ENCODE assay signal across 8 cellular contexts in genomic region chr16:2475413-2476344, GRCh38. TPM values are rescaled to one million over a fixed set of nuclear protein-coding genes. Genes with fewer than 3 reads are reported as not detected.
DNase-seq lines count a peak whose midpoint lies in the region; ATAC-seq and TF ChIP-seq lines count a peak whose summit lies in the region.

No MANE protein-coding gene starts in this region.

- CTCF ChIA-PET in Calu3 (lab: Charles Lee), result no interaction called here
- CTCF ChIA-PET in naive thymus-derived CD4-positive, alpha-beta T cell (lab: Charles Lee), result interaction anchor here (0.8 kb wide), 1 partner anchor 11 kb away, joined by 3 read pairs; no protein-coding TSS in a partner anchor

- no peaks in the 10 kb centered on the region for H3K9me3 ChIP-seq in T-helper 17 cell (ENCODE audit: control insufficient read depth, low read length, poor library complexity, severe bottlenecking)
- H3K9me3 ChIP-seq in naive thymus-derived CD4-positive, alpha-beta T cell (ENCODE audit: control insufficient read depth in 2 of 3, low read length in 3 of 3), result no peaks in the 10 kb centered on the region

- H3K9me3 Mint-ChIP-seq in Calu3 (ENCODE audit: low read depth, unreplicated experiment), result no peaks in the 10 kb centered on the region
- H3K9me3 Mint-ChIP-seq in naive thymus-derived CD4-positive, alpha-beta T cell, result no peaks in the 10 kb centered on the region

- BruUV-seq in Calu3 (replicated peaks; lab: Mats Ljungman, UMichigan), result no TSS peak

- peak overlapping the region; percentile 35 for H3K27ac ChIP-seq in naive thymus-derived CD4-positive, alpha-beta T cell (ENCODE audit: low read depth, low read length)

- DNase-seq in Calu3 (peak; percentile 63), T-helper 17 cell (no peak), dermis blood vessel endothelial cell (peak; percentile 13), putamen (ENCODE audit: low spot score) (no peak)
- DNase-seq in naive thymus-derived CD4-positive, alpha-beta T cell, result peak in 3 of 9 donors; percentile 27 to 35 (median 35)

- H3K36me3 Mint-ChIP-seq in Calu3 (ENCODE audit: insufficient read depth, unreplicated experiment) (peaks cover 32% of the 10 kb centered on the region), T-helper 17 cell (ENCODE audit: low read depth) (no peaks in the 10 kb centered on the region)
- peaks cover 0 to 1% (median 0%) of the 10 kb centered on the region in 5 donors for H3K36me3 Mint-ChIP-seq in naive thymus-derived CD4-positive, alpha-beta T cell

- TF ChIP-seq CTCF in Calu3 (IDR thresholded peaks at IDR 0.05; ENCODE audit: unreplicated experiment), result no peak

- POLR2A ChIA-PET in naive thymus-derived CD4-positive, alpha-beta T cell (lab: Charles Lee), result no interaction called here

- H3K27ac Mint-ChIP-seq in Calu3 (ENCODE audit: unreplicated experiment), result no peak overlapping the region
- H3K27ac Mint-ChIP-seq in T-helper 17 cell, result no peak overlapping the region
- peak overlapping the region in 1 of 9 donors; percentile 48 for H3K27ac Mint-ChIP-seq in naive thymus-derived CD4-positive, alpha-beta T cell

- H3K4me3 Mint-ChIP-seq in Calu3 (ENCODE audit: low read depth, unreplicated experiment), result peak overlapping the region; percentile 79
- H3K4me3 Mint-ChIP-seq in T-helper 17 cell, result peak overlapping the region; percentile 72
- peak overlapping the region; percentile 61 to 81 (median 68) for H3K4me3 Mint-ChIP-seq in naive thymus-derived CD4-positive, alpha-beta T cell

- H3K4me1 Mint-ChIP-seq in Calu3 (ENCODE audit: low read depth, unreplicated experiment) (peaks cover 28% of the 10 kb centered on the region), T-helper 17 cell (peaks cover 25% of the 10 kb centered on the region)
- peaks cover 13 to 36% (median 16%) of the 10 kb centered on the region in 7 donors for H3K4me1 Mint-ChIP-seq in naive thymus-derived CD4-positive, alpha-beta T cell

- intact Hi-C loops in Calu3 (cut with micrococcal nuclease; ENCODE audit: unreplicated experiment), result no loop called here
- intact Hi-C loops in naive thymus-derived CD4-positive, alpha-beta T cell (cut with micrococcal nuclease), result loop anchor here in 1 of 2 donors (1.0 kb wide), 1 partner anchor 15 kb away; the partner anchor contains the start of gene TEDC2

- ATAC-seq in HG02642 (IDR thresholded peaks at IDR 0.05; ENCODE audit: poor library complexity, unreplicated experiment), result peak; percentile 7
- ATAC-seq in T-helper 17 cell, result peak; percentile 53
- ATAC-seq in naive thymus-derived CD4-positive, alpha-beta T cell, result peak; percentile 49
- no peak for ATAC-seq in HG02623 (IDR thresholded peaks at IDR 0.05; ENCODE audit: unreplicated experiment)
- ATAC-seq in GM21786 (IDR thresholded peaks at IDR 0.05; ENCODE audit: unreplicated experiment), result no peak

- H3K27me3 ChIP-seq in naive thymus-derived CD4-positive, alpha-beta T cell (ENCODE audit: control insufficient read depth in 2 of 2, insufficient read depth in 2 of 2, low read length in 2 of 2), result peaks cover 4 to 9% of the 10 kb centered on the region in 2 donors

- H3K36me3 ChIP-seq in naive thymus-derived CD4-positive, alpha-beta T cell (ENCODE audit: control insufficient read depth in 2 of 3, insufficient read depth in 3 of 3, low read length in 3 of 3), result no peaks in the 10 kb centered on the region

- H3K27me3 Mint-ChIP-seq in Calu3 (ENCODE audit: unreplicated experiment), result peaks cover 23% of the 10 kb centered on the region
- H3K27me3 Mint-ChIP-seq in T-helper 17 cell, result peaks cover 7% of the 10 kb centered on the region
- H3K27me3 Mint-ChIP-seq in naive thymus-derived CD4-positive, alpha-beta T cell, result peaks cover 0 to 24% (median 6%) of the 10 kb centered on the region in 5 donors

- peak overlapping the region; percentile 39 for H3K4me3 ChIP-seq in naive thymus-derived CD4-positive, alpha-beta T cell (ENCODE audit: low read length)

- H3K4me1 ChIP-seq in naive thymus-derived CD4-positive, alpha-beta T cell (ENCODE audit: control insufficient read depth in 2 of 2, insufficient read depth in 2 of 2, low read length in 2 of 2), result peaks cover 11 to 12% of the 10 kb centered on the region in 2 donors

RNA-seq across cellular contexts. Expression of gene TBC1D24, which starts 0.8 kb away (rescaled TPM):
- 31.3 and 33.3 TPM in 2 replicates for total RNA-seq in Calu3 (2022)
- 1 to 10 TPM; 4.4 to 8.4 TPM for total RNA-seq in T-helper 17 cell
- total RNA-seq in dermis blood vessel endothelial cell, result 15.3 and 18.1 TPM in 2 replicates
- total RNA-seq in naive thymus-derived CD4-positive, alpha-beta T cell, result 10 to 100 TPM in 2 of 5 experiments, 1 to 10 TPM in 3; 5.4 to 13.5 (median 9.2) TPM
- 1 to 10 TPM; 1.7 to 2.5 TPM for polyA plus RNA-seq in naive thymus-derived CD4-positive, alpha-beta T cell

RNA-seq across cellular contexts. Expression of gene NTN3, which starts 4.6 kb away (rescaled TPM):
- total RNA-seq in Calu3 (2022) (not detected in 2 replicates), T-helper 17 cell (not detected), dermis blood vessel endothelial cell (not detected in 2 replicates)
- total RNA-seq in naive thymus-derived CD4-positive, alpha-beta T cell, result not detected
- polyA plus RNA-seq in naive thymus-derived CD4-positive, alpha-beta T cell, result not detected

RNA-seq across cellular contexts. Expression of gene TEDC2, which starts 15.8 kb away (rescaled TPM):
- 28.2 and 30.5 TPM in 2 replicates for total RNA-seq in Calu3 (2022)
- under 1 TPM; 0.70 to 0.85 TPM for total RNA-seq in T-helper 17 cell
- 6.3 and 7.0 TPM in 2 replicates for total RNA-seq in dermis blood vessel endothelial cell
- total RNA-seq in naive thymus-derived CD4-positive, alpha-beta T cell, result 10 to 100 TPM in 1 of 5 experiments, 1 to 10 TPM in 1, under 1 TPM in 2, not detected in 1; 0.32 to 16.7 (median 0.71) TPM
- under 1 TPM; 0.39 to 0.84 TPM for polyA plus RNA-seq in naive thymus-derived CD4-positive, alpha-beta T cell

RNA-seq across cellular contexts. Expression of gene ATP6V0C, which starts 38.1 kb away (rescaled TPM):
- total RNA-seq in Calu3 (2022), result 260 and 262 TPM in 2 replicates
- total RNA-seq in T-helper 17 cell, result 100 to 1,000 TPM; 188 to 189 TPM
- 8.2 and 14.9 TPM in 2 replicates for total RNA-seq in dermis blood vessel endothelial cell
- 100 to 1,000 TPM in 4 of 5 experiments, 10 to 100 TPM in 1; 98.2 to 303 (median 113) TPM for total RNA-seq in naive thymus-derived CD4-positive, alpha-beta T cell
- polyA plus RNA-seq in naive thymus-derived CD4-positive, alpha-beta T cell, result 10 to 100 TPM; 76.5 to 96.9 TPM

RNA-seq across cellular contexts. Expression of gene AMDHD2, which starts 44.5 kb away (rescaled TPM):
- total RNA-seq in Calu3 (2022) (60.2 and 65.1 TPM in 2 replicates), T-helper 17 cell (100 to 1,000 TPM; 189 to 206 TPM), dermis blood vessel endothelial cell (37.6 and 59.2 TPM in 2 replicates)
- total RNA-seq in naive thymus-derived CD4-positive, alpha-beta T cell, result 100 to 1,000 TPM in 4 of 5 experiments, 10 to 100 TPM in 1; 60.0 to 258 (median 112) TPM
- 10 to 100 TPM; 15.0 to 22.5 TPM for polyA plus RNA-seq in naive thymus-derived CD4-positive, alpha-beta T cell

Comparison
In these comparisons a context has a peak if more than half of its experiments do, and no peak if none do; other contexts are left out.
1. DNase-seq: peak in Calu3 (single experiment) and dermis blood vessel endothelial cell (single experiment); none in T-helper 17 cell (0 of 3) and putamen (single experiment).
2. ATAC-seq: peak in HG02642 (single experiment), T-helper 17 cell (single experiment) and naive thymus-derived CD4-positive, alpha-beta T cell (single experiment); none in HG02623 (single experiment) and GM21786 (single experiment).
3. Peak in every context shown above with its lines, with median percentiles within 50 percentile points of each other: H3K4me3 Mint-ChIP-seq.